Comparison of ENCODE assay signal across 14 cellular contexts in genomic region chr5:52822437-52822836, GRCh38. TPM values are rescaled to one million over a fixed set of nuclear protein-coding genes. Genes with fewer than 3 reads are reported as not detected.
DNase-seq lines count a peak whose midpoint lies in the region; ATAC-seq, FAIRE-seq and TF ChIP-seq lines count a peak whose summit lies in the region.
"Had no signal": no experiment of that assay in that cellular context is flagged by ENCODE, and none has a peak within 500 bp of the region (broad histone marks: within the 10 kb centered on the region; RNA-seq: fewer than 3 reads in every experiment).

No MANE protein-coding gene starts in this region.

- ATAC-seq in gastrocnemius medialis (peak; percentile 52 to 83), GM21381 (IDR thresholded peaks at IDR 0.05; ENCODE audit: unreplicated experiment) (no peak)

- FAIRE-seq in HTR-8/SVneo (lab: Jason Lieb, UNC): peak; percentile 48
- FAIRE-seq in bronchial epithelial cell (lab: Jason Lieb, UNC): peak; percentile 28
- FAIRE-seq: GM18507 had no signal

- no peak for TF ChIP-seq POLR2A in gastrocnemius medialis (IDR thresholded peaks at IDR 0.05)

- H3K27me3 ChIP-seq in bronchial epithelial cell (ENCODE audit: control insufficient read depth, insufficient read depth, low read length) (no peaks in the 10 kb centered on the region), gastrocnemius medialis (no peaks in the 10 kb centered on the region)
- H3K27me3 ChIP-seq: suprapubic skin had no signal

- H3K4me3 ChIP-seq in bronchial epithelial cell (ENCODE audit: low read depth, low read length) (no peak overlapping the region), gastrocnemius medialis (peak overlapping the region in 1 of 4 donors; percentile 7)
- H3K4me3 ChIP-seq: suprapubic skin had no signal

- no peaks in the 10 kb centered on the region for H3K9me3 ChIP-seq in gastrocnemius medialis
- H3K9me3 ChIP-seq: suprapubic skin had no signal

- peak overlapping the region; percentile 16 to 53 (median 22) for H3K27ac ChIP-seq in gastrocnemius medialis
- H3K27ac ChIP-seq: suprapubic skin had no signal

- in situ Hi-C loops in gastrocnemius medialis (cut with MboI; ENCODE audit: low sequenced_read_pairs in 4 of 4): no loop called here

- peaks cover 14 to 20% of the 10 kb centered on the region in 2 donors for H3K4me1 ChIP-seq in gastrocnemius medialis
- H3K4me1 ChIP-seq: suprapubic skin had no signal

- TF ChIP-seq CTCF in bronchial epithelial cell (IDR thresholded peaks at IDR 0.05; ENCODE audit: insufficient read depth, low read length, severe bottlenecking) (no peak), gastrocnemius medialis (IDR thresholded peaks at IDR 0.05 in 4 of 5, conservative IDR thresholded peaks at IDR 0.05 in 1 of 5) (no peak)

- DNase-seq in HTR-8/SVneo (ENCODE audit: insufficient read length, low spot score) (no peak), bronchial epithelial cell (ENCODE audit: low read depth) (no peak), left kidney (ENCODE audit: low read depth, low spot score) (peak; percentile 58), gastrocnemius medialis (peak; percentile 46 to 58), UCSD-AML1 (lab: John Stamatoyannopoulos, UW; ENCODE audit: unreplicated experiment) (no peak), DMS153 treated with DMSO at 0.1 percent for 48 hours (lab: John Stamatoyannopoulos, UW; ENCODE audit: unreplicated experiment) (no peak)
- DNase-seq in activated naive CD4-positive, alpha-beta T cell treated with anti-CD3 and anti-CD28 coated beads, Interleukin-2, amount 50 U/mL, for 16 hours: no peak
- DNase-seq: activated naive CD4-positive, alpha-beta T cell; effector CD8-positive, alpha-beta T cell; glutamatergic neuron; kidney glomerular epithelial cell had no signal

- intact Hi-C loops in gastrocnemius medialis (cut with DNase I; ENCODE audit: low total_unique reads): no loop called here

- H3K36me3 ChIP-seq in bronchial epithelial cell (ENCODE audit: control insufficient read depth, insufficient read depth, low read length): no peaks in the 10 kb centered on the region
- H3K36me3 ChIP-seq in gastrocnemius medialis: no peaks in the 10 kb centered on the region
- H3K36me3 ChIP-seq: suprapubic skin had no signal

RNA-seq across cellular contexts. Expression of gene ITGA1, which starts 34.7 kb away (rescaled TPM):
- 2.0 and 3.7 TPM in 2 replicates for total RNA-seq in bronchial epithelial cell
- total RNA-seq in gastrocnemius medialis: 10 to 100 TPM in 2 of 4 donors, 1 to 10 TPM in 2; 5.7 to 20.4 (median 12.4) TPM

RNA-seq across cellular contexts. Expression of gene PELO, which starts 34.7 kb away (rescaled TPM):
- total RNA-seq in bronchial epithelial cell: 21.3 and 26.2 TPM in 2 replicates
- total RNA-seq in gastrocnemius medialis: 10 to 100 TPM; 13.8 to 28.5 (median 18.5) TPM

Comparison
In these comparisons a context has a peak if more than half of its experiments do, and no peak if none do; other contexts are left out.
1. DNase-seq: peak in left kidney (single experiment) and gastrocnemius medialis (2 of 2); none in HTR-8/SVneo (single experiment), bronchial epithelial cell (single experiment), UCSD-AML1 (single experiment), activated naive CD4-positive, alpha-beta T cell treated with anti-CD3 and anti-CD28 coated beads, Interleukin-2, amount 50 U/mL, for 16 hours (single experiment) and DMS153 treated with DMSO at 0.1 percent for 48 hours (single experiment).